ENCODE assay signal across 1 cellular context in genomic region chr4:170007113-170007512, GRCh38.
TF ChIP-seq lines count a peak whose summit lies in the region.

No MANE protein-coding gene starts in this region.

TF ChIP-seq in K562, 482 proteins besides CTCF, POLR2A, EP300 and RAD21 (continued from another document and continues in another):
- 0 out of 4 replicates have a peak, but pooled peaks of 1 of the 2 experiments have one; percentile 47 for TF ChIP-seq NONO (IDR thresholded peaks at IDR 0.05; ENCODE audit: low read depth in 2 of 2, low read length in 1 of 2)
- no peak for TF ChIP-seq ZNF785 (CRISPR knock-in tag; IDR thresholded peaks at IDR 0.05)
- peak; percentile 98 for TF ChIP-seq ARID1B (IDR thresholded peaks at IDR 0.05)
- no peak for TF ChIP-seq PRMT5 (CRISPR knock-in tag; IDR thresholded peaks at IDR 0.05)
- TF ChIP-seq ZFP1 (CRISPR knock-in tag; IDR thresholded peaks at IDR 0.05) = no peak
- TF ChIP-seq HLTF (IDR thresholded peaks at IDR 0.05) = peak; percentile 39; the same call in 1 of the 2 replicates
- no peak for TF ChIP-seq ZNF253 (CRISPR knock-in tag; conservative IDR thresholded peaks at IDR 0.05)
- no peak for TF ChIP-seq TAF9B (IDR thresholded peaks at IDR 0.05; ENCODE audit: partially characterized antibody)
- no peak for TF ChIP-seq ZBTB49 (CRISPR knock-in tag; IDR thresholded peaks at IDR 0.05; ENCODE audit: borderline replicate concordance)
- no peak for TF ChIP-seq HMGN3 (IDR thresholded peaks at IDR 0.05; ENCODE audit: borderline replicate concordance, extremely low read depth, insufficient read length, low read depth, low read length)
- TF ChIP-seq ZBTB17 (CRISPR knock-in tag; IDR thresholded peaks at IDR 0.05) = no peak
- no peak for TF ChIP-seq ELF1 (tag; IDR thresholded peaks at IDR 0.05)
- no peak for TF ChIP-seq TCFL5 (CRISPR knock-in tag; conservative IDR thresholded peaks at IDR 0.05)
- no peak for TF ChIP-seq MCM3 (IDR thresholded peaks at IDR 0.05)
- TF ChIP-seq CHD7 (IDR thresholded peaks at IDR 0.05; ENCODE audit: low read depth, low read length) = no peak
- peak; percentile 95 for TF ChIP-seq TRIM24 (IDR thresholded peaks at IDR 0.05)
- TF ChIP-seq CHAMP1 (IDR thresholded peaks at IDR 0.05) = peak; percentile 79; the same call in 1 of the 2 replicates
- TF ChIP-seq MLLT1 (IDR thresholded peaks at IDR 0.05) = peak in 1 of 2 experiments; percentile 98; a peak in 2 of 4 replicates
- TF ChIP-seq SMAD3 (CRISPR knock-in tag; conservative IDR thresholded peaks at IDR 0.05) = peak; percentile 89
- no peak for TF ChIP-seq HNRNPL (IDR thresholded peaks at IDR 0.05; ENCODE audit: low read depth, low read length)
- TF ChIP-seq SMAD4 (CRISPR knock-in tag; conservative IDR thresholded peaks at IDR 0.05) = peak; percentile 89
- no peak for TF ChIP-seq HNRNPH1 (optimal IDR thresholded peaks at IDR 0.05; ENCODE audit: low read depth, low read length)
- TF ChIP-seq TCF3 (CRISPR knock-in tag; IDR thresholded peaks at IDR 0.05) = peak; percentile 97
- no peak for TF ChIP-seq COPS2 (conservative IDR thresholded peaks at IDR 0.05)
- no peak for TF ChIP-seq ZNF232 (CRISPR knock-in tag; IDR thresholded peaks at IDR 0.05)
- no peak for TF ChIP-seq ZNF407 (IDR thresholded peaks at IDR 0.05; ENCODE audit: low read depth)
- no peak for TF ChIP-seq ZNF184 (CRISPR knock-in tag; IDR thresholded peaks at IDR 0.05)
- TF ChIP-seq BDP1 (IDR thresholded peaks at IDR 0.05; ENCODE audit: insufficient read depth, insufficient read length) = no peak
- peak; percentile 67 for TF ChIP-seq CXXC5 (CRISPR knock-in tag; IDR thresholded peaks at IDR 0.05)
- TF ChIP-seq PTBP1 (IDR thresholded peaks at IDR 0.05; ENCODE audit: low read depth, low read length) = no peak
- TF ChIP-seq ARHGAP35 (IDR thresholded peaks at IDR 0.05; ENCODE audit: partially characterized antibody) = no peak
- TF ChIP-seq NFXL1 (CRISPR knock-in tag; IDR thresholded peaks at IDR 0.05) = no peak
